In genomic region chr11:102510439-102510838, GRCh38 we compare ENCODE assay signal across 8 cellular contexts. TPM values are rescaled to one million over a fixed set of nuclear protein-coding genes. Genes with fewer than 3 reads are reported as not detected.
"Had no signal": no experiment of that assay in that cellular context is flagged by ENCODE, and none has a peak within 500 bp of the region (broad histone marks: within the 10 kb centered on the region; RNA-seq: fewer than 3 reads in every experiment).

No MANE protein-coding gene starts in this region.

RNA-seq across cellular contexts. Expression of gene MMP7, which starts 20.1 kb away (rescaled TPM):
- total RNA-seq: left ventricle myocardium inferior, mesothelial cell of epicardium, natural killer cell, progenitor cell of endocrine pancreas, pulmonary artery endothelial cell, right cardiac atrium, sciatic nerve, thoracic aorta had no signal
- polyA plus RNA-seq: right cardiac atrium had no signal
